Comparison of ENCODE assay signal across 24 cellular contexts in genomic region chr3:191393146-191393545, GRCh38.
DNase-seq lines count a peak whose midpoint lies in the region; ATAC-seq and TF ChIP-seq lines count a peak whose summit lies in the region.
"Had no signal": no experiment of that assay in that cellular context is flagged by ENCODE, and none has a peak within 500 bp of the region (broad histone marks: within the 10 kb centered on the region; RNA-seq: fewer than 3 reads in every experiment).

No MANE protein-coding gene starts in this region.

- H3K27me3 ChIP-seq in Caco-2 (replicated peaks; ENCODE audit: control insufficient read depth, insufficient read depth, low read length): no peaks in the 10 kb centered on the region
- H3K27me3 ChIP-seq: Peyer's patch, SJCRH30 had no signal

- no peaks in the 10 kb centered on the region for H3K4me1 ChIP-seq in Caco-2
- H3K4me1 ChIP-seq: Peyer's patch had no signal

- H3K27ac Mint-ChIP-seq in Caco-2 (ENCODE audit: unreplicated experiment) (peak overlapping the region; percentile 81), osteocyte (ENCODE audit: unreplicated experiment) (peak overlapping the region; percentile 85)
- H3K27ac Mint-ChIP-seq: CD8-positive, alpha-beta memory T cell; HFFc6 had no signal

- no peaks in the 10 kb centered on the region for H3K9me3 Mint-ChIP-seq in Caco-2 (ENCODE audit: unreplicated experiment)
- peaks cover 5% of the 10 kb centered on the region for H3K9me3 Mint-ChIP-seq in osteocyte (ENCODE audit: unreplicated experiment)
- H3K9me3 Mint-ChIP-seq: HFFc6 had no signal

- no peaks in the 10 kb centered on the region for H3K36me3 ChIP-seq in Caco-2 (ENCODE audit: control insufficient read depth, insufficient read depth, low read length)
- H3K36me3 ChIP-seq: SJCRH30 had no signal

- intact Hi-C loops in Caco-2 (cut with micrococcal nuclease; ENCODE audit: unreplicated experiment): no loop called here

- H3K4me3 Mint-ChIP-seq in Caco-2 (ENCODE audit: unreplicated experiment) (no peak overlapping the region), osteocyte (ENCODE audit: unreplicated experiment) (no peak overlapping the region)
- H3K4me3 Mint-ChIP-seq: CD8-positive, alpha-beta memory T cell; HFFc6 had no signal

- ATAC-seq in GM19351 (IDR thresholded peaks at IDR 0.05; ENCODE audit: unreplicated experiment): no peak

- H3K4me3 ChIP-seq in Caco-2 (ENCODE audit: low read depth, low read length): no peak overlapping the region
- H3K4me3 ChIP-seq: Peyer's patch, SJCRH30 had no signal

- H3K4me1 Mint-ChIP-seq in Caco-2 (ENCODE audit: low read depth, unreplicated experiment) (no peaks in the 10 kb centered on the region), osteocyte (ENCODE audit: unreplicated experiment) (peaks cover 52% of the 10 kb centered on the region)
- H3K4me1 Mint-ChIP-seq: CD8-positive, alpha-beta memory T cell had no signal

- TF ChIP-seq CTCF in Caco-2 (IDR thresholded peaks at IDR 0.05; ENCODE audit: insufficient read depth in 1 of 2, low read depth in 1 of 2, low read length in 1 of 2, severe bottlenecking in 1 of 2, unreplicated experiment in 1 of 2) (no peak), osteocyte (IDR thresholded peaks at IDR 0.05) (peak; percentile 17)

- H3K27me3 Mint-ChIP-seq in Caco-2 (ENCODE audit: insufficient read depth, unreplicated experiment) (no peaks in the 10 kb centered on the region), osteocyte (ENCODE audit: unreplicated experiment) (no peaks in the 10 kb centered on the region)
- H3K27me3 Mint-ChIP-seq: CD8-positive, alpha-beta memory T cell had no signal

- CTCF ChIA-PET in Caco-2 (lab: Charles Lee): no interaction called here

- no TSS peak for BruUV-seq in Caco-2 (replicated peaks; lab: Mats Ljungman, UMichigan)

- H3K36me3 Mint-ChIP-seq in Caco-2 (ENCODE audit: insufficient read depth, unreplicated experiment): peaks cover 37% of the 10 kb centered on the region
- peaks cover 38% of the 10 kb centered on the region for H3K36me3 Mint-ChIP-seq in osteocyte (ENCODE audit: unreplicated experiment)

- no peak for DNase-seq in Caco-2
- peak; percentile 5 for DNase-seq in OCI-M1 (lab: John Stamatoyannopoulos, UW)
- DNase-seq in dedifferentiated amniotic fluid mesenchymal stem cell (ENCODE audit: extremely low spot score): peak; percentile 26
- no peak for DNase-seq in osteocyte (ENCODE audit: extremely low spot score, unreplicated experiment)
- no peak for DNase-seq in DMS 273 (lab: John Stamatoyannopoulos, UW; ENCODE audit: unreplicated experiment)
- no peak for DNase-seq in activated gamma-delta T cell (lab: John Stamatoyannopoulos, UW)
- no peak for DNase-seq in NCI-H128 (lab: John Stamatoyannopoulos, UW; ENCODE audit: unreplicated experiment)
- DNase-seq: AML-193; CD8-positive, alpha-beta memory T cell; DMS53; GF-D8; H7; HFFc6; KBM-7; NCI-H1092; NCI-H146; NCI-H2029 treated with DMSO at 0.1 percent for 48 hours; NCI-H2171; NCI-H345; NCI-H524; NCI-H774; Peyer's patch; SJCRH30 had no signal

- POLR2A ChIA-PET in Caco-2 (lab: Charles Lee): no interaction called here

- H3K9me3 ChIP-seq in Caco-2: no peaks in the 10 kb centered on the region
- H3K9me3 ChIP-seq: Peyer's patch, SJCRH30 had no signal

Comparison
In these comparisons a context has a peak if more than half of its experiments do, and no peak if none do; other contexts are left out.
1. DNase-seq: peak in OCI-M1 (single experiment) and dedifferentiated amniotic fluid mesenchymal stem cell (single experiment); none in Caco-2 (0 of 2), osteocyte (single experiment), DMS 273 (single experiment), activated gamma-delta T cell (single experiment) and NCI-H128 (single experiment).